ENCODE assay signal across 8 cellular contexts in the genomic region with DNA sequence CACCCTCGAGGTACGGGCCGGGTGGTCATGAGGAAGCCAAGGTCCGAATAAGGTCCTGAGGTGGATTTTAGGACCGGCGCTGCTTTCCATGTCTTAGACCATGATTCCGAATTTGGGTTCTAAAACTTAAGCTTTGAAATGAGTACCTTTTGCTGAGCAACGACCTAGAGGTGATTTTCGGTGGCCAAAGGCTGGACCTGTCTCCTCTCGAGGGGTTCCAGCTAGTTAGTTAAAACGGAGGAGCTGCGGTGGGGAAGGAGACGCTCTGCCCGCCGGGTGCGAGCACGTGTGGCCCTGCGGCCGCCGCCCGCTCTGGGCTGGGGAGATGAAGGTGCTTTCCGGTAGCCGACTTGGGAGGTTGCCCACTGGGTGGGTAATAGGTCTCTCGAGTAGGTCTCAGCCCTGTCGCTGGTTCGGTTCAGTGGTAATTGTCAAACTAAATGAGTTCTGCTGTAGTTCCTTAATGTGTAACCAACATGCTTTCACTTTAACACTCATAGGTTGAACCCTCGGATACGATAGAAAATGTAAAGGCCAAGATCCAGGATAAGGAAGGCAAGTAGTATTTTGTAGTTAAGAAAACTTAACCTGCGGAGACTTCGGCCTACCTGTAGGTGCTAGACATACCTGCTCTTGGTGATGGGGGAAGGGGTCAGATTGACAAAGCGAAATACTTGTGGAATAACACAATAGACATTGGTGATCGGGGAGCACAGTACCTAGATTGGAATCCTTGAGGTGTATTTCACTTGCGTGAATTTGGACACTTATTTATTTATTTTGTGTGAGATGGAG. TPM values are rescaled to one million over a fixed set of nuclear protein-coding genes. Genes with fewer than 3 reads are reported as not detected.
A peak's percentile ranks its signal among the peaks of the same experiment; 100 is the strongest.
DNase-seq lines count a peak whose midpoint lies in the region; ATAC-seq and TF ChIP-seq lines count a peak whose summit lies in the region.

No MANE protein-coding gene starts in this region.

- peak overlapping the region; percentile 84 for H3K4me2 ChIP-seq in OCI-LY3 (ENCODE audit: low read length)

- no peak for TF ChIP-seq POLR2A in prostate gland (IDR thresholded peaks at IDR 0.05)

- peak overlapping the region; percentile 99 for H3K9ac ChIP-seq in OCI-LY3 (ENCODE audit: low read length)

- H3K27me3 ChIP-seq in OCI-LY3 (ENCODE audit: low read depth, low read length) (no peaks in the 10 kb centered on the region), prostate gland (replicated peaks; ENCODE audit: insufficient read depth) (no peaks in the 10 kb centered on the region)

- CTCF ChIA-PET in HEK293T (lab: Yijun Ruan, JAX) = interaction anchor here (0.6 kb wide), 1 partner anchor 27 kb away, joined by 4 read pairs; no protein-coding TSS in a partner anchor

- peaks cover 44% of the 10 kb centered on the region for H3K36me3 ChIP-seq in OCI-LY3 (replicated peaks; ENCODE audit: low read depth, low read length)
- peaks cover 6 to 9% of the 10 kb centered on the region in 2 donors for H3K36me3 ChIP-seq in prostate gland

- H3K4me1 ChIP-seq in OCI-LY3 (ENCODE audit: low read length) (peaks cover 20% of the 10 kb centered on the region), prostate gland (replicated peaks) (peaks cover 12% of the 10 kb centered on the region)

- intact Hi-C loops in Right ventricle myocardium superior (cut with DNase I) (no loop called here), prostate gland (cut with DNase I) (loop anchor here (5.0 kb wide), 1 partner anchor 34 kb away; a partner anchor contains a TSS)

- TF ChIP-seq CTCF in OCI-LY3 (IDR thresholded peaks at IDR 0.05; ENCODE audit: low read depth, low read length) (no peak), prostate gland (IDR thresholded peaks at IDR 0.05) (no peak)

- peak overlapping the region; percentile 85 for H3K27ac ChIP-seq in OCI-LY3 (ENCODE audit: low read length)
- peak overlapping the region; percentile 92 to 94 for H3K27ac ChIP-seq in prostate gland

- peaks cover 53% of the 10 kb centered on the region for H3K79me2 ChIP-seq in OCI-LY3 (ENCODE audit: low read length)

- H3K4me3 ChIP-seq in OCI-LY3 (ENCODE audit: low read length) = peak overlapping the region; percentile 88
- H3K4me3 ChIP-seq in prostate gland = peak overlapping the region; percentile 73 to 75

- DNase-seq in ELF-1 (ENCODE audit: low read depth, low spot score) (peak; percentile 36), HEK293T (ENCODE audit: extremely low spot score) (peak; percentile 21), Right ventricle myocardium superior (peak; percentile 63), prostate gland (ENCODE audit: low spot score) (no peak), OCI-M2 (lab: John Stamatoyannopoulos, UW; ENCODE audit: unreplicated experiment) (no peak), HuH-7.5 (ENCODE audit: low spot score) (no peak)
- DNase-seq in activated naive CD4-positive, alpha-beta T cell (lab: John Stamatoyannopoulos, UW) = peak in 3 of 4 experiments; percentile 15 to 33 (median 31)

- H3K9me3 ChIP-seq in OCI-LY3 (ENCODE audit: insufficient read depth, low read length) (no peaks in the 10 kb centered on the region), prostate gland (no peaks in the 10 kb centered on the region)

- POLR2A ChIA-PET in HEK293T (lab: Yijun Ruan, JAX) = interaction anchor here (0.9 to 1.4 kb wide), 11 partner anchors 9 to 385 kb away, joined by 3 to 9 read pairs (median 5); a partner anchor contains a TSS

- H2AFZ ChIP-seq in OCI-LY3 (ENCODE audit: low read depth, low read length) = no peak overlapping the region

- H4K20me1 ChIP-seq in OCI-LY3 (ENCODE audit: insufficient read depth, low read length) = peaks cover 11% of the 10 kb centered on the region; the same call in 1 of the 2 replicates

- 4% methylated on average over 33 of the region's 33 CpGs for WGBS in prostate gland

- peak; percentile 10 for ATAC-seq in Right ventricle myocardium superior (ENCODE audit: poor library complexity)

TF ChIP-seq in HEK293T, 16 proteins besides CTCF, POLR2A, EP300 and RAD21:
- TF ChIP-seq FOXK2 (IDR thresholded peaks at IDR 0.05) (no peak), NFRKB (IDR thresholded peaks at IDR 0.05) (0 out of 2 replicates have a peak, but pooled peaks have one; percentile 2), L3MBTL2 (conservative IDR thresholded peaks at IDR 0.05) (peak; percentile 2; the same call in 1 of the 2 replicates), SUZ12 (IDR thresholded peaks at IDR 0.05) (no peak)
- TF ChIP-seq, protein P1, sequence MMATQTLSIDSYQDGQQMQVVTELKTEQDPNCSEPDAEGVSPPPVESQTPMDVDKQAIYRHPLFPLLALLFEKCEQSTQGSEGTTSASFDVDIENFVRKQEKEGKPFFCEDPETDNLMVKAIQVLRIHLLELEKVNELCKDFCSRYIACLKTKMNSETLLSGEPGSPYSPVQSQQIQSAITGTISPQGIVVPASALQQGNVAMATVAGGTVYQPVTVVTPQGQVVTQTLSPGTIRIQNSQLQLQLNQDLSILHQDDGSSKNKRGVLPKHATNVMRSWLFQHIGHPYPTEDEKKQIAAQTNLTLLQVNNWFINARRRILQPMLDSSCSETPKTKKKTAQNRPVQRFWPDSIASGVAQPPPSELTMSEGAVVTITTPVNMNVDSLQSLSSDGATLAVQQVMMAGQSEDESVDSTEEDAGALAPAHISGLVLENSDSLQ (IDR thresholded peaks at IDR 0.05) = no peak
TF ChIP-seq in HEK293T: peak in this region for 2.

RNA-seq across cellular contexts. Expression of a gene that starts 0.6 kb away (rescaled TPM):
- total RNA-seq in Right ventricle myocardium superior (443 TPM), prostate gland (1,000 to 10,000 TPM in 1 of 2 donors, 100 to 1,000 TPM in 1; 665 to 1,633 TPM)

RNA-seq across cellular contexts. Expression of a gene that starts 1.0 kb away (rescaled TPM):
- 5.6 TPM for total RNA-seq in Right ventricle myocardium superior
- total RNA-seq in prostate gland = 10 to 100 TPM in 1 of 2 donors, 1 to 10 TPM in 1; 5.4 to 15.7 TPM

RNA-seq across cellular contexts. Expression of a gene that starts 36.0 kb away (rescaled TPM):
- total RNA-seq in Right ventricle myocardium superior (50.5 TPM), prostate gland (10 to 100 TPM; 23.9 to 25.7 TPM)

Comparison
In these comparisons a context has a peak if more than half of its experiments do, and no peak if none do; other contexts are left out.
1. DNase-seq: peak in ELF-1 (single experiment), HEK293T (single experiment), activated naive CD4-positive, alpha-beta T cell (3 of 4) and Right ventricle myocardium superior (single experiment); none in prostate gland (single experiment), OCI-M2 (single experiment) and HuH-7.5 (single experiment).